ENCODE assay signal across 2 cellular contexts in the genomic region with DNA sequence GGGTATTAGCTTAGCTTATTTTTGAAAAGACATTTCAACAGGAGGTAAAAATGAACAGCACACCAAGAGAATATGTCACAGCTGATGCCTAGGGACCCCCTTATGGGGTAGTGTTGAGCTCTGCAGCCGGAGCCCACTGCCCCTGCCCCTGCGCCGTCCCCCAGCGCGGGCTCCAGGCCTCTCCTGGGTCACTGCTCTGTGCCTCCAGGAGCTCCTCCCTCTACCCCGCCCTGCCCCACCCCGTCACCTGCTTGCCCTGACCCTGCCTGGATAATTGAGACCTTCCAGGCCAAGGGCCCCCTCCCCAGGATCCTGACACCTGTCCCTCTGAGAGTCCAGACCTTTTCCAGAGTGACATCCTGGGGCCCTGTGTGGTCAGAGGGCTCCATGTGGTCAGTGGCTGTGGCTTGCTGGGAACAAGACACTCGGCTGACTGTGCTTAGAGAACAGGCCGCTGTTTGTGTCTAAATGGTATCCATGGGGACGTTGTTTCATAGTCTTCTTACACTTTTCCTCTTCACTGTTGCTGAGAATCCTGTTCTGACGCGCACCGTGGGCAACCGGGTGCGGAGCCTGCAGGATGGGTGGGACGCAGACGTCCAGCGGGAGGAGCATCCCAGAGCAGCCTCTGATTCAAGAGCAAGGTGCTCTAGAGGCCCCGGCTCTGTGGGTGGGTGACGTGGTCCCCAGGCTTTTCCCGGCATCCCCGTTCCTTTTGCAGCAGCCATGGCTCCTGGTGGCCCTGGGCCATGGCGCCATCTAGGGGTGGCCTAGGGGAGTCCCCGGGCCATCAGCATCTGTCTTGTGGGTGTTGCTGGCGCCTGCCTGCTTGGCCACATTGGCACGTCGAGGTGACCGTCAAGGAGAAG.
TF ChIP-seq lines count a peak whose summit lies in the region.

No MANE protein-coding gene starts in this region.

TF ChIP-seq in SK-N-SH treated with all-trans-retinoic acid at 6 μM for 48 hours, 23 proteins besides CTCF, POLR2A, EP300 and RAD21 (continues in another document):
- TF ChIP-seq ZFP30 (CRISPR knock-in tag; IDR thresholded peaks at IDR 0.05) = no peak
- no peak for TF ChIP-seq CSDC2 (CRISPR knock-in tag; IDR thresholded peaks at IDR 0.05)
- TF ChIP-seq SNAI2 (CRISPR knock-in tag; IDR thresholded peaks at IDR 0.05) = no peak
- TF ChIP-seq ESRRG (CRISPR knock-in tag; IDR thresholded peaks at IDR 0.05) = no peak
- TF ChIP-seq, protein P1, sequence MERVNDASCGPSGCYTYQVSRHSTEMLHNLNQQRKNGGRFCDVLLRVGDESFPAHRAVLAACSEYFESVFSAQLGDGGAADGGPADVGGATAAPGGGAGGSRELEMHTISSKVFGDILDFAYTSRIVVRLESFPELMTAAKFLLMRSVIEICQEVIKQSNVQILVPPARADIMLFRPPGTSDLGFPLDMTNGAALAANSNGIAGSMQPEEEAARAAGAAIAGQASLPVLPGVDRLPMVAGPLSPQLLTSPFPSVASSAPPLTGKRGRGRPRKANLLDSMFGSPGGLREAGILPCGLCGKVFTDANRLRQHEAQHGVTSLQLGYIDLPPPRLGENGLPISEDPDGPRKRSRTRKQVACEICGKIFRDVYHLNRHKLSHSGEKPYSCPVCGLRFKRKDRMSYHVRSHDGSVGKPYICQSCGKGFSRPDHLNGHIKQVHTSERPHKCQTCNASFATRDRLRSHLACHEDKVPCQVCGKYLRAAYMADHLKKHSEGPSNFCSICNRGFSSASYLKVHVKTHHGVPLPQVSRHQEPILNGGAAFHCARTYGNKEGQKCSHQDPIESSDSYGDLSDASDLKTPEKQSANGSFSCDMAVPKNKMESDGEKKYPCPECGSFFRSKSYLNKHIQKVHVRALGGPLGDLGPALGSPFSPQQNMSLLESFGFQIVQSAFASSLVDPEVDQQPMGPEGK (CRISPR knock-in tag; IDR thresholded peaks at IDR 0.05; ENCODE audit: borderline replicate concordance) = no peak
- TF ChIP-seq, protein P2, sequence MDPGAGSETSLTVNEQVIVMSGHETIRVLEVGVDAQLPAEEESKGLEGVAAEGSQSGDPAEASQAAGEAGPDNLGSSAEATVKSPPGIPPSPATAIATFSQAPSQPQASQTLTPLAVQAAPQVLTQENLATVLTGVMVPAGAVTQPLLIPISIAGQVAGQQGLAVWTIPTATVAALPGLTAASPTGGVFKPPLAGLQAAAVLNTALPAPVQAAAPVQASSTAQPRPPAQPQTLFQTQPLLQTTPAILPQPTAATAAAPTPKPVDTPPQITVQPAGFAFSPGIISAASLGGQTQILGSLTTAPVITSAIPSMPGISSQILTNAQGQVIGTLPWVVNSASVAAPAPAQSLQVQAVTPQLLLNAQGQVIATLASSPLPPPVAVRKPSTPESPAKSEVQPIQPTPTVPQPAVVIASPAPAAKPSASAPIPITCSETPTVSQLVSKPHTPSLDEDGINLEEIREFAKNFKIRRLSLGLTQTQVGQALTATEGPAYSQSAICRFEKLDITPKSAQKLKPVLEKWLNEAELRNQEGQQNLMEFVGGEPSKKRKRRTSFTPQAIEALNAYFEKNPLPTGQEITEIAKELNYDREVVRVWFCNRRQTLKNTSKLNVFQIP (CRISPR knock-in tag; IDR thresholded peaks at IDR 0.05; ENCODE audit: borderline replicate concordance, low read depth) = no peak
- no peak for TF ChIP-seq ZC3H10 (CRISPR knock-in tag; IDR thresholded peaks at IDR 0.05)
- TF ChIP-seq PPARA (CRISPR knock-in tag; IDR thresholded peaks at IDR 0.05; ENCODE audit: borderline replicate concordance) = no peak
- TF ChIP-seq BACH2 (CRISPR knock-in tag; IDR thresholded peaks at IDR 0.05; ENCODE audit: borderline replicate concordance) = no peak
- no peak for TF ChIP-seq ZNF70 (CRISPR knock-in tag; IDR thresholded peaks at IDR 0.05)
- TF ChIP-seq GLIS3 (CRISPR knock-in tag; IDR thresholded peaks at IDR 0.05) = no peak
- TF ChIP-seq, protein P3, sequence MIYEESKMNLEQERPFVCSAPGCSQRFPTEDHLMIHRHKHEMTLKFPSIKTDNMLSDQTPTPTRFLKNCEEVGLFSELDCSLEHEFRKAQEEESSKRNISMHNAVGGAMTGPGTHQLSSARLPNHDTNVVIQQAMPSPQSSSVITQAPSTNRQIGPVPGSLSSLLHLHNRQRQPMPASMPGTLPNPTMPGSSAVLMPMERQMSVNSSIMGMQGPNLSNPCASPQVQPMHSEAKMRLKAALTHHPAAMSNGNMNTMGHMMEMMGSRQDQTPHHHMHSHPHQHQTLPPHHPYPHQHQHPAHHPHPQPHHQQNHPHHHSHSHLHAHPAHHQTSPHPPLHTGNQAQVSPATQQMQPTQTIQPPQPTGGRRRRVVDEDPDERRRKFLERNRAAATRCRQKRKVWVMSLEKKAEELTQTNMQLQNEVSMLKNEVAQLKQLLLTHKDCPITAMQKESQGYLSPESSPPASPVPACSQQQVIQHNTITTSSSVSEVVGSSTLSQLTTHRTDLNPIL (CRISPR knock-in tag; IDR thresholded peaks at IDR 0.05; ENCODE audit: low read depth) = no peak
- TF ChIP-seq ZNF565 (CRISPR knock-in tag; conservative IDR thresholded peaks at IDR 0.05; ENCODE audit: low read depth) = no peak
- TF ChIP-seq, protein P4, sequence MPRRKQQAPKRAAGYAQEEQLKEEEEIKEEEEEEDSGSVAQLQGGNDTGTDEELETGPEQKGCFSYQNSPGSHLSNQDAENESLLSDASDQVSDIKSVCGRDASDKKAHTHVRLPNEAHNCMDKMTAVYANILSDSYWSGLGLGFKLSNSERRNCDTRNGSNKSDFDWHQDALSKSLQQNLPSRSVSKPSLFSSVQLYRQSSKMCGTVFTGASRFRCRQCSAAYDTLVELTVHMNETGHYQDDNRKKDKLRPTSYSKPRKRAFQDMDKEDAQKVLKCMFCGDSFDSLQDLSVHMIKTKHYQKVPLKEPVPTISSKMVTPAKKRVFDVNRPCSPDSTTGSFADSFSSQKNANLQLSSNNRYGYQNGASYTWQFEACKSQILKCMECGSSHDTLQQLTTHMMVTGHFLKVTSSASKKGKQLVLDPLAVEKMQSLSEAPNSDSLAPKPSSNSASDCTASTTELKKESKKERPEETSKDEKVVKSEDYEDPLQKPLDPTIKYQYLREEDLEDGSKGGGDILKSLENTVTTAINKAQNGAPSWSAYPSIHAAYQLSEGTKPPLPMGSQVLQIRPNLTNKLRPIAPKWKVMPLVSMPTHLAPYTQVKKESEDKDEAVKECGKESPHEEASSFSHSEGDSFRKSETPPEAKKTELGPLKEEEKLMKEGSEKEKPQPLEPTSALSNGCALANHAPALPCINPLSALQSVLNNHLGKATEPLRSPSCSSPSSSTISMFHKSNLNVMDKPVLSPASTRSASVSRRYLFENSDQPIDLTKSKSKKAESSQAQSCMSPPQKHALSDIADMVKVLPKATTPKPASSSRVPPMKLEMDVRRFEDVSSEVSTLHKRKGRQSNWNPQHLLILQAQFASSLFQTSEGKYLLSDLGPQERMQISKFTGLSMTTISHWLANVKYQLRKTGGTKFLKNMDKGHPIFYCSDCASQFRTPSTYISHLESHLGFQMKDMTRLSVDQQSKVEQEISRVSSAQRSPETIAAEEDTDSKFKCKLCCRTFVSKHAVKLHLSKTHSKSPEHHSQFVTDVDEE (CRISPR knock-in tag; IDR thresholded peaks at IDR 0.05) = no peak
- TF ChIP-seq ARNTL (CRISPR knock-in tag; IDR thresholded peaks at IDR 0.05; ENCODE audit: borderline replicate concordance, low read depth) = no peak
- TF ChIP-seq TCF4 (CRISPR knock-in tag; IDR thresholded peaks at IDR 0.05; ENCODE audit: borderline replicate concordance) = no peak
- TF ChIP-seq ZFP3 (CRISPR knock-in tag; IDR thresholded peaks at IDR 0.05) = no peak

TF ChIP-seq in GM12878, 131 proteins besides CTCF, POLR2A, EP300 and RAD21:
- TF ChIP-seq STAT3 (IDR thresholded peaks at IDR 0.05; ENCODE audit: low read depth, low read length) = no peak
- TF ChIP-seq, protein P5, sequence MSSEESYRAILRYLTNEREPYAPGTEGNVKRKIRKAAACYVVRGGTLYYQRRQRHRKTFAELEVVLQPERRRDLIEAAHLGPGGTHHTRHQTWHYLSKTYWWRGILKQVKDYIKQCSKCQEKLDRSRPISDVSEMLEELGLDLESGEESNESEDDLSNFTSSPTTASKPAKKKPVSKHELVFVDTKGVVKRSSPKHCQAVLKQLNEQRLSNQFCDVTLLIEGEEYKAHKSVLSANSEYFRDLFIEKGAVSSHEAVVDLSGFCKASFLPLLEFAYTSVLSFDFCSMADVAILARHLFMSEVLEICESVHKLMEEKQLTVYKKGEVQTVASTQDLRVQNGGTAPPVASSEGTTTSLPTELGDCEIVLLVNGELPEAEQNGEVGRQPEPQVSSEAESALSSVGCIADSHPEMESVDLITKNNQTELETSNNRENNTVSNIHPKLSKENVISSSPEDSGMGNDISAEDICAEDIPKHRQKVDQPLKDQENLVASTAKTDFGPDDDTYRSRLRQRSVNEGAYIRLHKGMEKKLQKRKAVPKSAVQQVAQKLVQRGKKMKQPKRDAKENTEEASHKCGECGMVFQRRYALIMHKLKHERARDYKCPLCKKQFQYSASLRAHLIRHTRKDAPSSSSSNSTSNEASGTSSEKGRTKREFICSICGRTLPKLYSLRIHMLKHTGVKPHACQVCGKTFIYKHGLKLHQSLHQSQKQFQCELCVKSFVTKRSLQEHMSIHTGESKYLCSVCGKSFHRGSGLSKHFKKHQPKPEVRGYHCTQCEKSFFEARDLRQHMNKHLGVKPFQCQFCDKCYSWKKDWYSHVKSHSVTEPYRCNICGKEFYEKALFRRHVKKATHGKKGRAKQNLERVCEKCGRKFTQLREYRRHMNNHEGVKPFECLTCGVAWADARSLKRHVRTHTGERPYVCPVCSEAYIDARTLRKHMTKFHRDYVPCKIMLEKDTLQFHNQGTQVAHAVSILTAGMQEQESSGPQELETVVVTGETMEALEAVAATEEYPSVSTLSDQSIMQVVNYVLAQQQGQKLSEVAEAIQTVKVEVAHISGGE (CRISPR knock-in tag; IDR thresholded peaks at IDR 0.05) = no peak
- no peak for TF ChIP-seq ETV6 (conservative IDR thresholded peaks at IDR 0.05 in 1 of 2, IDR thresholded peaks at IDR 0.05 in 1 of 2; ENCODE audit: borderline replicate concordance in 1 of 2, low read depth in 1 of 2)
- no peak for TF ChIP-seq NBN (IDR thresholded peaks at IDR 0.05)
- TF ChIP-seq PAX8 (IDR thresholded peaks at IDR 0.05) = no peak
- TF ChIP-seq SMAD1 (IDR thresholded peaks at IDR 0.05; ENCODE audit: low read depth, partially characterized antibody) = no peak
- peak; percentile 32; the same call in 1 of the 2 replicates for TF ChIP-seq SMC3 (IDR thresholded peaks at IDR 0.05; ENCODE audit: borderline replicate concordance, low read length)
- TF ChIP-seq MXI1 (IDR thresholded peaks at IDR 0.05; ENCODE audit: low read depth, low read length) = no peak
- no peak for TF ChIP-seq JUNB (IDR thresholded peaks at IDR 0.05)
- TF ChIP-seq MEF2B (IDR thresholded peaks at IDR 0.05; ENCODE audit: partially characterized antibody, poor library complexity, severe bottlenecking) = no peak
- peak; percentile 66; the same call in 1 of the 2 replicates for TF ChIP-seq YY1 (IDR thresholded peaks at IDR 0.05; ENCODE audit: low read depth, low read length)
- no peak for TF ChIP-seq NR2F1 (conservative IDR thresholded peaks at IDR 0.05)
- no peak for TF ChIP-seq IRF4 (IDR thresholded peaks at IDR 0.05; ENCODE audit: low read depth, low read length)
